13 cellular contexts compared by ENCODE assay signal in the genomic region with DNA sequence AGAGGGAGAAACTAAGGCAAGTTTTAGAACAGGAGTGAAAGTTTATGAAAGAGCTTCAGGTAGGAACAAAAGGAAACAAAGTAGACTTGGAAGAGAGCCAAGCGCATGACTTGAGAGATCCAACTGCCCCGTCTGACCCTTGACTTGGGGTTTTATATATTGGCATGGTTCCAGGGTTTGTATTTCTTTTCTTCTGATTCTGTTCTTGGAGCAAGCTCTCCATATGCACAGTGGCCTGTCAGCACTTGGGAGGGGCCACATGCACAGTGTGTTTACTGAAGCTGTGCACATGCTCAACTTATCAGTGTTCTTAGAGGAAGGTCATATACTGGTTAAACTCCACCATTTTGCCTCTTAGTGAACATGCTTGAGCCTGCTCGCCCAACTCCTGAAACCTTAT.
DNase-seq lines count a peak whose midpoint lies in the region; TF ChIP-seq lines count a peak whose summit lies in the region.
"Had no signal": no experiment of that assay in that cellular context is flagged by ENCODE, and none has a peak within 500 bp of the region (broad histone marks: within the 10 kb centered on the region; RNA-seq: fewer than 3 reads in every experiment).

No MANE protein-coding gene starts in this region.

- no peaks in the 10 kb centered on the region for H3K27me3 ChIP-seq in hepatocyte

- 89% methylated on average over 3 of the region's 3 CpGs for WGBS in hepatocyte (ENCODE audit: low lambda C conversion rate, missing lambda C conversion rate)

- DNase-seq in Caki2 (ENCODE audit: low read depth) (peak; percentile 53), Calu3 (peak; percentile 12), RPMI8226 (peak; percentile 83), hepatocyte (ENCODE audit: low spot score) (peak; percentile 13), cerebellar cortex (ENCODE audit: low spot score) (no peak), mesenteric fat pad (ENCODE audit: low spot score) (no peak)
- DNase-seq: CD8-positive, alpha-beta T cell; COR-L47; DMS79; IMR-90 had no signal

- H3K4me3 Mint-ChIP-seq in Calu3 (ENCODE audit: low read depth, unreplicated experiment) = peak overlapping the region; percentile 39
- H3K4me3 Mint-ChIP-seq: CD14-positive monocyte; CD8-positive, alpha-beta T cell had no signal

- peaks cover 10% of the 10 kb centered on the region for H3K4me1 Mint-ChIP-seq in Calu3 (ENCODE audit: low read depth, unreplicated experiment)
- H3K4me1 Mint-ChIP-seq: CD14-positive monocyte had no signal

- no peaks in the 10 kb centered on the region for H3K79me2 ChIP-seq in hepatocyte

- no peak overlapping the region for H3K27ac ChIP-seq in hepatocyte
- H3K27ac ChIP-seq: A549 had no signal

- no peak overlapping the region for H2AFZ ChIP-seq in hepatocyte

- intact Hi-C loops in Calu3 (cut with micrococcal nuclease; ENCODE audit: unreplicated experiment) = no loop called here

- no TSS peak for BruUV-seq in Calu3 (replicated peaks; lab: Mats Ljungman, UMichigan)

- no peaks in the 10 kb centered on the region for H3K9me2 ChIP-seq in hepatocyte (replicated peaks; ENCODE audit: insufficient read depth)

- H3K4me1 ChIP-seq in hepatocyte (ENCODE audit: insufficient read depth) = no peaks in the 10 kb centered on the region

- peaks cover 5% of the 10 kb centered on the region for H3K36me3 Mint-ChIP-seq in Calu3 (ENCODE audit: insufficient read depth, unreplicated experiment)
- H3K36me3 Mint-ChIP-seq: CD14-positive monocyte; CD8-positive, alpha-beta T cell had no signal

- no peaks in the 10 kb centered on the region for H4K20me1 ChIP-seq in hepatocyte (ENCODE audit: insufficient read depth, poor library complexity, severe bottlenecking)

- H3K9me3 Mint-ChIP-seq in Calu3 (ENCODE audit: low read depth, unreplicated experiment) = no peaks in the 10 kb centered on the region
- H3K9me3 Mint-ChIP-seq: CD8-positive, alpha-beta T cell had no signal

- H3K27me3 Mint-ChIP-seq in Calu3 (ENCODE audit: unreplicated experiment) = no peaks in the 10 kb centered on the region

- no peaks in the 10 kb centered on the region for H3K9me3 ChIP-seq in hepatocyte (ENCODE audit: low read depth)
- H3K9me3 ChIP-seq: A549 had no signal

- in situ Hi-C loops in Caki2 (cut with HindIII; ENCODE audit: low pct_unique_long_range_greater_than_20kb, low sequenced_read_pairs) = no loop called here

- CTCF ChIA-PET in Calu3 (lab: Charles Lee) = no interaction called here

- H3K27ac Mint-ChIP-seq in Calu3 (ENCODE audit: unreplicated experiment) = no peak overlapping the region
- H3K27ac Mint-ChIP-seq: CD8-positive, alpha-beta T cell had no signal

- no peak overlapping the region for H3K4me2 ChIP-seq in hepatocyte
- H3K4me2 ChIP-seq: A549 had no signal

- H3K4me3 ChIP-seq in hepatocyte = no peak overlapping the region
- H3K4me3 ChIP-seq: A549, GM12878 had no signal

- no peak for TF ChIP-seq CTCF in Calu3 (IDR thresholded peaks at IDR 0.05; ENCODE audit: unreplicated experiment)
- no peak for TF ChIP-seq CTCF in hepatocyte (IDR thresholded peaks at IDR 0.05; ENCODE audit: poor library complexity)

- H3K36me3 ChIP-seq in hepatocyte (replicated peaks; ENCODE audit: insufficient read depth, low read depth) = no peaks in the 10 kb centered on the region

Comparison
In these comparisons a context has a peak if more than half of its experiments do, and no peak if none do; other contexts are left out.
1. DNase-seq: peak in Caki2 (single experiment), Calu3 (single experiment), RPMI8226 (single experiment) and hepatocyte (single experiment); none in cerebellar cortex (single experiment) and mesenteric fat pad (single experiment).